In the genomic region with DNA sequence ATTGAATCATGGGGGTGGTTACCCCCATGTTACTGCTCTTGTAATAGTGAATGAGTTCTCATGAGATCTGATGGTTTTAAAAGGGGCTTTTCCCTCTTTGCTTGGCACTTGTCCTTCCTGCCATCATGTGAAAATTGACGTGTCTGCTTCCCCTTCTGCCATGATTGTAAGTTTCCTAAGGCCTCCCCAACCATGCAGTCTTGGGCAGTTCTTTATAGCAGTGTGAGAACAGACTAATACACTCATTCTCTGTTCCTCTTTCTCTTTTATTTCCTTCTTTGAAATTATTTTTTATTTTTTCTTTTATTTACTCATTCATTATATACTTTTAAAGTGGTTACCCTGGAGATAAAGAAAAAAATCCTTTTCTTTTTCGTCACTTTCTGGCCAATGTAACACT, we compare ENCODE assay signal across 27 cellular contexts.
"Had no signal": no experiment of that assay in that cellular context is flagged by ENCODE, and none has a peak within 500 bp of the region (broad histone marks: within the 10 kb centered on the region; RNA-seq: fewer than 3 reads in every experiment).

No MANE protein-coding gene starts in this region.

- DNase-seq: activated CD4-positive, alpha-beta T cell treated with anti-CD3 and anti-CD28 coated beads, Interleukin-2, amount 10 ng/mL, durations not matched to agents 7 days and 5 days; activated CD4-positive, alpha-beta T cell treated with anti-CD3 and anti-CD28 coated beads, Interleukin-2, amount 50 U/mL, for 48 hours; activated CD8-positive, alpha-beta T cell treated with anti-CD3 and anti-CD28 coated beads, Interleukin-2, amount 10 ng/mL, durations not matched to agents 7 days and 5 days; activated gamma-delta T cell; activated naive CD4-positive, alpha-beta T cell treated with Interleukin-2 at 50 U/mL for 16 hours; activated naive CD8-positive, alpha-beta T cell treated with anti-CD3 and anti-CD28 coated beads, Interleukin-2, amount 10 ng/mL, durations not matched to agents 7 days and 5 days; activated T-cell treated with anti-CD3 and anti-CD28 coated beads, Interleukin-2, amount 50 U/mL, for 24 hours; amygdala; colonic mucosa; NCI-H1092; NCI-H1436 treated with DMSO at 0.1 percent for 48 hours; NCI-H1694 treated with DMSO at 0.1 percent for 48 hours; NCI-H2029; NCI-H345; NCI-H524 treated with DMSO at 0.1 percent for 48 hours; OCI-M1; Right ventricle myocardium superior; SW 1271; T-helper 1 cell; T-helper 2 cell; T-helper 9 cell; WERI-Rb-1 had no signal

- H3K4me3 ChIP-seq: ascending aorta, cardiac muscle cell, colonic mucosa had no signal

- ATAC-seq: activated CD8-positive, alpha-beta T cell treated with anti-CD3 and anti-CD28 coated beads, Interleukin-2, amount 10 ng/mL, durations not matched to agents 7 days and 5 days had no signal

- H3K4me3 Mint-ChIP-seq: activated CD4-positive, alpha-beta T cell treated with anti-CD3 and anti-CD28 coated beads, Interleukin-2, amount 10 ng/mL, durations not matched to agents 7 days and 5 days; activated CD8-positive, alpha-beta T cell treated with anti-CD3 and anti-CD28 coated beads, Interleukin-2, amount 10 ng/mL, durations not matched to agents 7 days and 5 days; activated naive CD4-positive, alpha-beta T cell treated with anti-CD3 and anti-CD28 coated beads, Interleukin-2, amount 50 U/mL, for 24 hours; activated naive CD8-positive, alpha-beta T cell treated with anti-CD3 and anti-CD28 coated beads, Interleukin-2, amount 10 ng/mL, durations not matched to agents 7 days and 5 days; activated T-cell treated with anti-CD3 and anti-CD28 coated beads, Interleukin-2, amount 50 U/mL, for 24 hours; central memory CD8-positive, alpha-beta T cell had no signal

- H3K27me3 ChIP-seq: ascending aorta, cardiac muscle cell, colonic mucosa had no signal

- H3K27me3 Mint-ChIP-seq: activated CD4-positive, alpha-beta T cell treated with anti-CD3 and anti-CD28 coated beads, Interleukin-2, amount 10 ng/mL, durations not matched to agents 7 days and 5 days; activated naive CD4-positive, alpha-beta T cell treated with anti-CD3 and anti-CD28 coated beads, Interleukin-2, amount 50 U/mL, for 24 hours; activated naive CD8-positive, alpha-beta T cell treated with anti-CD3 and anti-CD28 coated beads, Interleukin-2, amount 10 ng/mL, durations not matched to agents 7 days and 5 days; activated T-cell treated with anti-CD3 and anti-CD28 coated beads, Interleukin-2, amount 50 U/mL, for 24 hours had no signal

- H3K27ac Mint-ChIP-seq: activated CD4-positive, alpha-beta T cell treated with anti-CD3 and anti-CD28 coated beads, Interleukin-2, amount 10 ng/mL, durations not matched to agents 7 days and 5 days; activated CD8-positive, alpha-beta T cell treated with anti-CD3 and anti-CD28 coated beads, Interleukin-2, amount 10 ng/mL, durations not matched to agents 7 days and 5 days; activated naive CD4-positive, alpha-beta T cell treated with anti-CD3 and anti-CD28 coated beads, Interleukin-2, amount 50 U/mL, for 24 hours; activated naive CD8-positive, alpha-beta T cell treated with anti-CD3 and anti-CD28 coated beads, Interleukin-2, amount 10 ng/mL, durations not matched to agents 7 days and 5 days; activated T-cell treated with anti-CD3 and anti-CD28 coated beads, Interleukin-2, amount 50 U/mL, for 24 hours; activated T-helper 2 cell treated with anti-CD3 and anti-CD28 coated beads, Interferon-gamma antibody, Interleukin-2, Interleukin-4, amounts not matched to agents 10 μg/mL and 5 μg/mL and 100 μg/mL, durations not matched to agents 14 hours and 24 hours and 36 hours had no signal

- H3K9me3 ChIP-seq: colonic mucosa had no signal

- H3K27ac ChIP-seq: ascending aorta, cardiac muscle cell, colonic mucosa, WERI-Rb-1 had no signal

- H3K4me1 Mint-ChIP-seq: central memory CD8-positive, alpha-beta T cell had no signal

- H3K36me3 ChIP-seq: ascending aorta, cardiac muscle cell, colonic mucosa, WERI-Rb-1 had no signal

- H3K4me1 ChIP-seq: ascending aorta, colonic mucosa had no signal
